1 cellular context compared by ENCODE assay signal in genomic region chr5:178554311-178554710, GRCh38.
TF ChIP-seq lines count a peak whose summit lies in the region.

No MANE protein-coding gene starts in this region.

TF ChIP-seq in H1, 55 proteins besides CTCF, POLR2A, EP300 and RAD21 (continued from another document):
- TF ChIP-seq CHD7 (IDR thresholded peaks at IDR 0.05; ENCODE audit: insufficient replicate concordance, low read length) (no peak), MAX (IDR thresholded peaks at IDR 0.05) (no peak), CTBP2 (IDR thresholded peaks at IDR 0.05; ENCODE audit: borderline replicate concordance, insufficient read depth, insufficient read length, low read length) (no peak), TBP (IDR thresholded peaks at IDR 0.05; ENCODE audit: low read depth, low read length) (no peak), SIRT6 (IDR thresholded peaks at IDR 0.05; ENCODE audit: low read length) (no peak), TEAD4 (IDR thresholded peaks at IDR 0.05; ENCODE audit: low read depth, low read length) (no peak), TAF1 (IDR thresholded peaks at IDR 0.05; ENCODE audit: low read depth, low read length) (no peak), ATF3 (IDR thresholded peaks at IDR 0.05; ENCODE audit: insufficient read depth, low read depth, low read length) (no peak), SP2 (IDR thresholded peaks at IDR 0.05; ENCODE audit: low read length) (no peak), NANOG (IDR thresholded peaks at IDR 0.05; ENCODE audit: insufficient read depth, low read depth, low read length, poor library complexity, severe bottlenecking) (no peak)
- TF ChIP-seq, protein P1, sequence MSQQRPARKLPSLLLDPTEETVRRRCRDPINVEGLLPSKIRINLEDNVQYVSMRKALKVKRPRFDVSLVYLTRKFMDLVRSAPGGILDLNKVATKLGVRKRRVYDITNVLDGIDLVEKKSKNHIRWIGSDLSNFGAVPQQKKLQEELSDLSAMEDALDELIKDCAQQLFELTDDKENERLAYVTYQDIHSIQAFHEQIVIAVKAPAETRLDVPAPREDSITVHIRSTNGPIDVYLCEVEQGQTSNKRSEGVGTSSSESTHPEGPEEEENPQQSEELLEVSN (IDR thresholded peaks at IDR 0.05): no peak
